Comparison of ENCODE assay signal across 8 cellular contexts in genomic region chr22:38724926-38725571, GRCh38. TPM values are rescaled to one million over a fixed set of nuclear protein-coding genes. Genes with fewer than 3 reads are reported as not detected.
A peak's percentile ranks its signal among the peaks of the same experiment; 100 is the strongest.
DNase-seq lines count a peak whose midpoint lies in the region; ATAC-seq, FAIRE-seq and TF ChIP-seq lines count a peak whose summit lies in the region.

No MANE protein-coding gene starts in this region.

- no peaks in the 10 kb centered on the region for H3K9me2 ChIP-seq in GM23338 (ENCODE audit: insufficient read depth)

- H2BK12ac ChIP-seq in H1 (ENCODE audit: low read depth, low read length), result no peak overlapping the region

- H3K23me2 ChIP-seq in H1 (ENCODE audit: low read depth, low read length), result no peaks in the 10 kb centered on the region

- H4K20me1 ChIP-seq in GM23338 (replicated peaks; ENCODE audit: insufficient read depth) (peaks cover 9% of the 10 kb centered on the region; the same call in 1 of the 2 replicates), H1 (replicated peaks in 1 of 2; ENCODE audit: control insufficient read depth in 1 of 2, insufficient read depth in 2 of 2, low read length in 2 of 2) (peaks cover 7 to 16% of the 10 kb centered on the region in 2 experiments)

- H3K4me1 ChIP-seq in CD4-positive, CD25-positive, alpha-beta regulatory T cell (ENCODE audit: control insufficient read depth, insufficient read depth, low read length, poor library complexity, severe bottlenecking), result no peaks in the 10 kb centered on the region
- H3K4me1 ChIP-seq in GM23338 (ENCODE audit: insufficient read depth) (no peaks in the 10 kb centered on the region), H1 (replicated peaks in 1 of 4; ENCODE audit: control insufficient read depth in 3 of 4, insufficient read depth in 4 of 4, low read length in 3 of 4) (no peaks in the 10 kb centered on the region), gastroesophageal sphincter (no peaks in the 10 kb centered on the region)

- TF ChIP-seq POLR2A in H1 (IDR thresholded peaks at IDR 0.05; ENCODE audit: control extremely low read depth in 1 of 2, low read depth in 2 of 2, low read length in 2 of 2) (no peak), gastroesophageal sphincter (IDR thresholded peaks at IDR 0.05) (no peak)

- WGBS in H1 (ENCODE audit: extremely low coverage in 1 of 2, insufficient coverage in 1 of 2, insufficient read length in 1 of 2, insufficient replicate concordance in 2 of 2, low coverage in 1 of 2, low lambda C conversion rate in 2 of 2, missing lambda C conversion rate in 1 of 2), 2 experiments, result 93% methylated on average over 3 of the region's 3 CpGs; no CpG with 5 or more reads in 1 of the 2 experiments
- WGBS in gastroesophageal sphincter (ENCODE audit: low coverage in 1 of 2), 2 donors, result 72% methylated on average over 3 of the region's 3 CpGs; no CpG with 5 or more reads in 1 of the 2 donors

- H3K36me3 ChIP-seq in CD4-positive, CD25-positive, alpha-beta regulatory T cell (ENCODE audit: control insufficient read depth, insufficient read depth, low read length), result peaks cover 95% of the 10 kb centered on the region
- peaks cover 51% of the 10 kb centered on the region for H3K36me3 ChIP-seq in GM23338 (ENCODE audit: insufficient read depth)
- peaks cover 24 to 88% (median 72%) of the 10 kb centered on the region in 4 experiments for H3K36me3 ChIP-seq in H1 (ENCODE audit: control insufficient read depth in 2 of 4, insufficient read depth in 4 of 4, low read length in 3 of 4)
- peaks cover 0 to 100% of the 10 kb centered on the region in 2 donors for H3K36me3 ChIP-seq in gastroesophageal sphincter

- H2AFZ ChIP-seq in GM23338, result no peak overlapping the region
- H2AFZ ChIP-seq in H1 (ENCODE audit: low read length), result no peak overlapping the region

- DNase-seq in CD4-positive, CD25-positive, alpha-beta regulatory T cell, result peak in 2 of 3 donors; percentile 57 to 63
- DNase-seq in GM23338 (ENCODE audit: low spot score) (peak; percentile 71), SKM-1 treated with dmso at 0.1 percent for 144 hours (lab: John Stamatoyannopoulos, UW; ENCODE audit: unreplicated experiment) (peak; percentile 20), H1 (ENCODE audit: low read depth in 1 of 2, low spot score in 2 of 2) (no peak), neural crest cell (ENCODE audit: low read depth, low spot score) (no peak)

- H3F3A ChIP-seq in GM23338 (replicated peaks; ENCODE audit: low read depth), result no peaks in the 10 kb centered on the region

- H3K4me1 Mint-ChIP-seq in CD4-positive, CD25-positive, alpha-beta regulatory T cell, result peaks cover 7 to 13% (median 12%) of the 10 kb centered on the region in 4 donors
- no peaks in the 10 kb centered on the region; the same call in 2 of the 3 replicates for H3K4me1 Mint-ChIP-seq in GM23338
- H3K4me1 Mint-ChIP-seq in neural crest cell, result no peaks in the 10 kb centered on the region

- H3K27me3 ChIP-seq in CD4-positive, CD25-positive, alpha-beta regulatory T cell (ENCODE audit: control insufficient read depth, insufficient read depth, low read length), result no peaks in the 10 kb centered on the region
- H3K27me3 ChIP-seq in GM23338 (ENCODE audit: insufficient read depth), result no peaks in the 10 kb centered on the region
- no peaks in the 10 kb centered on the region for H3K27me3 ChIP-seq in H1 (replicated peaks in 1 of 4; ENCODE audit: control insufficient read depth in 3 of 4, extremely low read depth in 1 of 4, insufficient read depth in 3 of 4, low read length in 3 of 4)
- H3K27me3 ChIP-seq in gastroesophageal sphincter, result no peaks in the 10 kb centered on the region

- no peak overlapping the region for H4K91ac ChIP-seq in H1 (replicated peaks; ENCODE audit: insufficient read length, low read length)

- TF ChIP-seq RAD21 in H1 (IDR thresholded peaks at IDR 0.05 in 1 of 2, conservative IDR thresholded peaks at IDR 0.05 in 1 of 2; ENCODE audit: low read depth in 2 of 2, low read length in 2 of 2), result peak in 1 of 2 experiments; percentile 37; a peak in 2 of 4 replicates

- CTCF ChIA-PET in H1 (lab: Charles Lee; ENCODE audit: partially characterized antibody), result interaction anchor here (0.7 to 10.8 kb wide), 24 partner anchors 10 to 964 kb away, joined by 3 to 116 read pairs (median 5); partner anchors contain the start of gene GTPBP1

- H3K14ac ChIP-seq in H1 (ENCODE audit: insufficient read length), result no peak overlapping the region

- no peak overlapping the region for H3K9ac ChIP-seq in H1 (replicated peaks in 1 of 4; ENCODE audit: extremely low read depth in 1 of 4, low read depth in 3 of 4, low read length in 3 of 4)

- H3K56ac ChIP-seq in H1 (replicated peaks; ENCODE audit: insufficient read length, low read depth, low read length), result no peak overlapping the region

- FAIRE-seq in H1 (lab: Jason Lieb, UNC), result peak; percentile 63

- no peaks in the 10 kb centered on the region for H3K79me1 ChIP-seq in H1 (ENCODE audit: low read depth, low read length)

- no peak overlapping the region for H3K4ac ChIP-seq in H1 (replicated peaks; ENCODE audit: insufficient read length, low read depth, low read length)

- H2BK120ac ChIP-seq in H1 (replicated peaks; ENCODE audit: low read depth, low read length), result no peak overlapping the region

- H3K9me3 Mint-ChIP-seq in CD4-positive, CD25-positive, alpha-beta regulatory T cell, result no peaks in the 10 kb centered on the region
- H3K9me3 Mint-ChIP-seq in GM23338 (no peaks in the 10 kb centered on the region), neural crest cell (no peaks in the 10 kb centered on the region)

- no peak for TF ChIP-seq EP300 in H1 (IDR thresholded peaks at IDR 0.05; ENCODE audit: borderline replicate concordance in 1 of 2, low read depth in 2 of 2, low read length in 2 of 2)
- no peak for TF ChIP-seq EP300 in gastroesophageal sphincter (IDR thresholded peaks at IDR 0.05)

- no peak overlapping the region for H4K8ac ChIP-seq in H1 (ENCODE audit: extremely low read depth, insufficient read depth, low read length)

- no peak overlapping the region for H2BK5ac ChIP-seq in H1 (ENCODE audit: low read depth, low read length)

- no peak overlapping the region for H2BK20ac ChIP-seq in H1 (ENCODE audit: low read length)

- TF ChIP-seq CTCF in GM23338 (conservative IDR thresholded peaks at IDR 0.05; ENCODE audit: low read depth in 2 of 2) (peak; percentile 59 to 63), H1 (IDR thresholded peaks at IDR 0.05; ENCODE audit: control extremely low read depth in 1 of 3, insufficient read depth in 1 of 3, low read depth in 1 of 3, low read length in 3 of 3) (peak; percentile 45 to 72 (median 54)), neural crest cell (conservative IDR thresholded peaks at IDR 0.05) (peak; percentile 58), gastroesophageal sphincter (IDR thresholded peaks at IDR 0.05) (peak in 2 of 4 experiments; percentile 8)

- peak overlapping the region in 2 of 4 donors; percentile 56 to 61 for H3K4me3 Mint-ChIP-seq in CD4-positive, CD25-positive, alpha-beta regulatory T cell
- H3K4me3 Mint-ChIP-seq in GM23338 (no peak overlapping the region), neural crest cell (no peak overlapping the region)

- H3K79me2 ChIP-seq in GM23338 (replicated peaks; ENCODE audit: insufficient read depth) (no peaks in the 10 kb centered on the region; the same call in 1 of the 2 replicates), H1 (ENCODE audit: control insufficient read depth in 1 of 2, insufficient read depth in 2 of 2, low read length in 2 of 2) (no peaks in the 10 kb centered on the region)

- no peak overlapping the region for H3K4me2 ChIP-seq in GM23338
- no peak overlapping the region for H3K4me2 ChIP-seq in H1 (ENCODE audit: insufficient read depth in 1 of 2, low read depth in 2 of 2, low read length in 2 of 2)

- no peak overlapping the region for H2AK5ac ChIP-seq in H1 (ENCODE audit: low read depth, low read length)

- no peak overlapping the region for H2BK15ac ChIP-seq in H1 (ENCODE audit: low read length)

- peak overlapping the region in 2 of 3 donors; percentile 74 to 84 for H3K27ac Mint-ChIP-seq in CD4-positive, CD25-positive, alpha-beta regulatory T cell
- no peak overlapping the region for H3K27ac Mint-ChIP-seq in GM23338
- peak overlapping the region; percentile 4 for H3K27ac Mint-ChIP-seq in neural crest cell (ENCODE audit: unreplicated experiment)

- no peak overlapping the region for H3K4me3 ChIP-seq in CD4-positive, CD25-positive, alpha-beta regulatory T cell (ENCODE audit: low read depth, low read length)
- H3K4me3 ChIP-seq in GM23338 (no peak overlapping the region), H1 (ENCODE audit: extremely low read depth in 1 of 4, insufficient read depth in 2 of 4, low read depth in 3 of 4, low read length in 4 of 4) (no peak overlapping the region), gastroesophageal sphincter (no peak overlapping the region)

- peaks cover 51% of the 10 kb centered on the region for H3K36me3 Mint-ChIP-seq in CD4-positive, CD25-positive, alpha-beta regulatory T cell
- H3K36me3 Mint-ChIP-seq in GM23338 (ENCODE audit: low read depth), result peaks cover 88% of the 10 kb centered on the region
- H3K36me3 Mint-ChIP-seq in neural crest cell (ENCODE audit: low read depth), result peaks cover 12% of the 10 kb centered on the region

- no peak overlapping the region for H3K27ac ChIP-seq in CD4-positive, CD25-positive, alpha-beta regulatory T cell (ENCODE audit: insufficient read depth, low read length, poor library complexity, severe bottlenecking)
- H3K27ac ChIP-seq in GM23338 (ENCODE audit: low read depth) (no peak overlapping the region), H1 (ENCODE audit: low read depth, low read length) (no peak overlapping the region), gastroesophageal sphincter (no peak overlapping the region)

- H4K5ac ChIP-seq in H1 (ENCODE audit: insufficient read length, low read depth, low read length), result no peak overlapping the region

- POLR2A ChIA-PET in H1 (lab: Charles Lee; ENCODE audit: partially characterized antibody), result interaction anchor here (0.6 to 2.2 kb wide), 9 partner anchors 8 to 137 kb away, joined by 3 to 9 read pairs (median 3); partner anchors contain the start of gene GTPBP1

- H3K9me3 ChIP-seq in CD4-positive, CD25-positive, alpha-beta regulatory T cell (ENCODE audit: control insufficient read depth in 2 of 2, low read length in 2 of 2), result no peaks in the 10 kb centered on the region
- H3K9me3 ChIP-seq in H1 (ENCODE audit: insufficient read depth in 2 of 2, low read depth in 1 of 2, low read length in 1 of 2) (no peaks in the 10 kb centered on the region), gastroesophageal sphincter (no peaks in the 10 kb centered on the region)

- no peaks in the 10 kb centered on the region for H3K27me3 Mint-ChIP-seq in CD4-positive, CD25-positive, alpha-beta regulatory T cell
- H3K27me3 Mint-ChIP-seq in GM23338 (ENCODE audit: insufficient read depth, low read depth, poor library complexity) (peaks cover 5% of the 10 kb centered on the region), neural crest cell (ENCODE audit: low read depth) (no peaks in the 10 kb centered on the region)

- ATAC-seq in CD4-positive, CD25-positive, alpha-beta regulatory T cell (ENCODE audit: low read depth in 2 of 2), result peak; percentile 67 to 79
- ATAC-seq in GM23338, result peak; percentile 95
- ATAC-seq in GM21576 (IDR thresholded peaks at IDR 0.05; ENCODE audit: unreplicated experiment), result no peak
- no peak for ATAC-seq in gastroesophageal sphincter
- no peak for ATAC-seq in HG02981 (IDR thresholded peaks at IDR 0.05; ENCODE audit: unreplicated experiment)

- H3K18ac ChIP-seq in H1 (ENCODE audit: extremely low read depth, low read length), result no peak overlapping the region

- H3K23ac ChIP-seq in H1 (ENCODE audit: insufficient read length), result no peak overlapping the region

RNA-seq across cellular contexts. Expression of gene GTPBP1, which starts 19.3 kb away (rescaled TPM):
- total RNA-seq in CD4-positive, CD25-positive, alpha-beta regulatory T cell, result 285 TPM
- 10 to 100 TPM; 25.4 to 29.7 (median 25.7) TPM for polyA plus RNA-seq in CD4-positive, CD25-positive, alpha-beta regulatory T cell
- total RNA-seq in GM23338 (2014; rRNA removed; shearing (Covaris generic)), result 79.9 and 88.4 TPM in 2 replicates
- 27.2 and 31.0 TPM in 2 replicates for polyA plus RNA-seq in GM23338 (2016; fragmentation: Nextera tagmentation; extraction: Ambion mirVana)
- 91.8 and 92.0 TPM in 2 replicates for total RNA-seq in H1 (2021; fragmentation: NEBNext Ultra II Directional; extraction: Animal tissue kit (Norgen Biotek cat#: 25700))
- 53.1 and 80.2 TPM in 2 replicates for polyA plus RNA-seq in H1 (2011; rRNA removed)
- 59.3 TPM for polyA plus RNA-seq in H1 (2011; cell fraction: cytosol; rRNA removed)
- 134 TPM for polyA plus RNA-seq in H1 (2011; cell fraction: nucleus; rRNA removed)
- 62.3 to 74.8 TPM (median 66.2 TPM) in 4 replicates for polyA plus RNA-seq in H1 (2012, experiment 1 of 2)
- 44.7 TPM for polyA plus RNA-seq in H1 (2012, experiment 2 of 2)
- polyA plus RNA-seq in H1 (2013, experiment 1 of 2), result 33.8 TPM
- polyA plus RNA-seq in H1 (2013, experiment 2 of 2), result 33.3 TPM
- polyA minus RNA-seq in H1 (2011; rRNA and poly(A)+ RNA removed), result 87.5 and 119 TPM in 2 replicates
- 50.9 TPM for polyA minus RNA-seq in H1 (2011; cell fraction: cytosol; rRNA and poly(A)+ RNA removed)
- polyA minus RNA-seq in H1 (2011; cell fraction: nucleus; rRNA and poly(A)+ RNA removed), result 111 TPM
- total RNA-seq in neural crest cell, result 73.3 and 75.6 TPM in 2 replicates
- 10 to 100 TPM; 46.9 to 63.0 (median 51.6) TPM for total RNA-seq in gastroesophageal sphincter

RNA-seq across cellular contexts. Expression of gene JOSD1, which starts 24.3 kb away (rescaled TPM):
- total RNA-seq in CD4-positive, CD25-positive, alpha-beta regulatory T cell, result 205 TPM
- polyA plus RNA-seq in CD4-positive, CD25-positive, alpha-beta regulatory T cell, result 10 to 100 TPM in 2 of 4 donors, 1 to 10 TPM in 2; 8.7 to 12.5 (median 10.2) TPM
- total RNA-seq in GM23338 (2014; rRNA removed; shearing (Covaris generic)), result 16.1 and 19.7 TPM in 2 replicates
- polyA plus RNA-seq in GM23338 (2016; fragmentation: Nextera tagmentation; extraction: Ambion mirVana), result 4.6 and 5.5 TPM in 2 replicates
- 20.2 and 21.3 TPM in 2 replicates for total RNA-seq in H1 (2021; fragmentation: NEBNext Ultra II Directional; extraction: Animal tissue kit (Norgen Biotek cat#: 25700))
- 16.7 and 18.4 TPM in 2 replicates for polyA plus RNA-seq in H1 (2011; rRNA removed)
- polyA plus RNA-seq in H1 (2011; cell fraction: cytosol; rRNA removed), result 18.1 TPM
- polyA plus RNA-seq in H1 (2011; cell fraction: nucleus; rRNA removed), result 18.8 TPM
- polyA plus RNA-seq in H1 (2012, experiment 1 of 2), result 14.7 to 20.6 TPM (median 17.3 TPM) in 4 replicates
- polyA plus RNA-seq in H1 (2012, experiment 2 of 2), result 10.8 TPM
- 12.2 TPM for polyA plus RNA-seq in H1 (2013, experiment 1 of 2)
- polyA plus RNA-seq in H1 (2013, experiment 2 of 2), result 12.1 TPM
- 20.8 and 22.0 TPM in 2 replicates for polyA minus RNA-seq in H1 (2011; rRNA and poly(A)+ RNA removed)
- 14.9 TPM for polyA minus RNA-seq in H1 (2011; cell fraction: cytosol; rRNA and poly(A)+ RNA removed)
- polyA minus RNA-seq in H1 (2011; cell fraction: nucleus; rRNA and poly(A)+ RNA removed), result 14.4 TPM
- 50.5 and 51.8 TPM in 2 replicates for total RNA-seq in neural crest cell
- total RNA-seq in gastroesophageal sphincter, result 10 to 100 TPM; 47.5 to 67.0 (median 64.6) TPM

RNA-seq across cellular contexts. Expression of gene SUN2, which starts 30.7 kb away (rescaled TPM):
- 454 TPM for total RNA-seq in CD4-positive, CD25-positive, alpha-beta regulatory T cell
- polyA plus RNA-seq in CD4-positive, CD25-positive, alpha-beta regulatory T cell, result 100 to 1,000 TPM; 260 to 381 (median 298) TPM
- total RNA-seq in GM23338 (2014; rRNA removed; shearing (Covaris generic)), result 12.6 and 17.6 TPM in 2 replicates
- 7.2 and 8.2 TPM in 2 replicates for polyA plus RNA-seq in GM23338 (2016; fragmentation: Nextera tagmentation; extraction: Ambion mirVana)
- 10.5 and 11.7 TPM in 2 replicates for total RNA-seq in H1 (2021; fragmentation: NEBNext Ultra II Directional; extraction: Animal tissue kit (Norgen Biotek cat#: 25700))
- polyA plus RNA-seq in H1 (2011; rRNA removed), result 5.1 and 8.3 TPM in 2 replicates
- polyA plus RNA-seq in H1 (2011; cell fraction: cytosol; rRNA removed), result 8.5 TPM
- polyA plus RNA-seq in H1 (2011; cell fraction: nucleus; rRNA removed), result 20.5 TPM
- 12.3 to 22.3 TPM (median 17.1 TPM) in 4 replicates for polyA plus RNA-seq in H1 (2012, experiment 1 of 2)
- 9.0 TPM for polyA plus RNA-seq in H1 (2012, experiment 2 of 2)
- 11.5 TPM for polyA plus RNA-seq in H1 (2013, experiment 1 of 2)
- polyA plus RNA-seq in H1 (2013, experiment 2 of 2), result 10.8 TPM
- polyA minus RNA-seq in H1 (2011; rRNA and poly(A)+ RNA removed), result 9.8 and 10.0 TPM in 2 replicates
- polyA minus RNA-seq in H1 (2011; cell fraction: cytosol; rRNA and poly(A)+ RNA removed), result 13.1 TPM
- polyA minus RNA-seq in H1 (2011; cell fraction: nucleus; rRNA and poly(A)+ RNA removed), result 14.1 TPM
- total RNA-seq in neural crest cell, result 39.0 and 41.7 TPM in 2 replicates
- total RNA-seq in gastroesophageal sphincter, result 100 to 1,000 TPM; 339 to 594 (median 409) TPM

RNA-seq across cellular contexts. Expression of gene TOMM22, which starts 43.3 kb away (rescaled TPM):
- 58.4 TPM for total RNA-seq in CD4-positive, CD25-positive, alpha-beta regulatory T cell
- polyA plus RNA-seq in CD4-positive, CD25-positive, alpha-beta regulatory T cell, result 10 to 100 TPM; 61.6 to 72.7 (median 65.7) TPM
- 84.0 and 87.0 TPM in 2 replicates for total RNA-seq in GM23338 (2014; rRNA removed; shearing (Covaris generic))
- polyA plus RNA-seq in GM23338 (2016; fragmentation: Nextera tagmentation; extraction: Ambion mirVana), result 125 and 131 TPM in 2 replicates
- 125 and 138 TPM in 2 replicates for total RNA-seq in H1 (2021; fragmentation: NEBNext Ultra II Directional; extraction: Animal tissue kit (Norgen Biotek cat#: 25700))
- polyA plus RNA-seq in H1 (2011; rRNA removed), result 47.8 and 84.0 TPM in 2 replicates
- 63.2 TPM for polyA plus RNA-seq in H1 (2011; cell fraction: cytosol; rRNA removed)
- 17.1 TPM for polyA plus RNA-seq in H1 (2011; cell fraction: nucleus; rRNA removed)
- 77.4 to 87.4 TPM (median 84.9 TPM) in 4 replicates for polyA plus RNA-seq in H1 (2012, experiment 1 of 2)
- 75.9 TPM for polyA plus RNA-seq in H1 (2012, experiment 2 of 2)
- 66.9 TPM for polyA plus RNA-seq in H1 (2013, experiment 1 of 2)
- polyA plus RNA-seq in H1 (2013, experiment 2 of 2), result 65.9 TPM
- polyA minus RNA-seq in H1 (2011; rRNA and poly(A)+ RNA removed), result 41.5 and 41.9 TPM in 2 replicates
- 31.0 TPM for polyA minus RNA-seq in H1 (2011; cell fraction: cytosol; rRNA and poly(A)+ RNA removed)
- 14.7 TPM for polyA minus RNA-seq in H1 (2011; cell fraction: nucleus; rRNA and poly(A)+ RNA removed)
- total RNA-seq in neural crest cell, result 105 and 107 TPM in 2 replicates
- 10 to 100 TPM; 29.6 to 41.2 (median 32.2) TPM for total RNA-seq in gastroesophageal sphincter

Comparison
In these comparisons a context has a peak if more than half of its experiments do, and no peak if none do; other contexts are left out.
1. ATAC-seq: peak in CD4-positive, CD25-positive, alpha-beta regulatory T cell (2 of 2) and GM23338 (single experiment); none in GM21576 (single experiment), gastroesophageal sphincter (single experiment) and HG02981 (single experiment).
2. DNase-seq: peak in CD4-positive, CD25-positive, alpha-beta regulatory T cell (2 of 3), GM23338 (single experiment) and SKM-1 treated with dmso at 0.1 percent for 144 hours (single experiment); none in H1 (0 of 2) and neural crest cell (single experiment).